ENCODE assay signal across 16 cellular contexts in genomic region chr15:32959077-32959476, GRCh38.
DNase-seq lines count a peak whose midpoint lies in the region; ATAC-seq and TF ChIP-seq lines count a peak whose summit lies in the region.
"Had no signal": no experiment of that assay in that cellular context is flagged by ENCODE, and none has a peak within 500 bp of the region (broad histone marks: within the 10 kb centered on the region; RNA-seq: fewer than 3 reads in every experiment).

No MANE protein-coding gene starts in this region.

- H3K9me3 ChIP-seq in muscle layer of duodenum (ENCODE audit: control insufficient read depth in 1 of 2, low read length in 2 of 2) = no peaks in the 10 kb centered on the region
- H3K9me3 ChIP-seq: BLaER1, colonic mucosa, upper lobe of left lung had no signal

- H3K4me3 ChIP-seq in choroid plexus epithelial cell (ENCODE audit: low read depth, low read length) (no peak overlapping the region), muscle layer of duodenum (ENCODE audit: low read depth in 1 of 2, low read length in 2 of 2) (no peak overlapping the region)
- H3K4me3 ChIP-seq: BLaER1, colonic mucosa, upper lobe of left lung had no signal

- no peaks in the 10 kb centered on the region for H3K36me3 ChIP-seq in muscle layer of duodenum (ENCODE audit: control insufficient read depth in 1 of 2, insufficient read depth in 2 of 2, low read length in 2 of 2)
- H3K36me3 ChIP-seq: BLaER1, colonic mucosa, upper lobe of left lung had no signal

- H3K4me1 ChIP-seq in muscle layer of duodenum (ENCODE audit: control insufficient read depth in 1 of 2, insufficient read depth in 2 of 2, low read length in 2 of 2) = peaks cover 0 to 7% of the 10 kb centered on the region in 2 donors
- H3K4me1 ChIP-seq: BLaER1, colonic mucosa had no signal

- peak overlapping the region; percentile 4 for H3K27ac ChIP-seq in muscle layer of duodenum (ENCODE audit: low read length)
- H3K27ac ChIP-seq: BLaER1, colonic mucosa had no signal

- TF ChIP-seq CTCF in choroid plexus epithelial cell (conservative IDR thresholded peaks at IDR 0.05; ENCODE audit: low read depth, low read length) = no peak

- no peaks in the 10 kb centered on the region for H3K27me3 ChIP-seq in muscle layer of duodenum (ENCODE audit: low read depth, low read length)
- H3K27me3 ChIP-seq: BLaER1, colonic mucosa, upper lobe of left lung had no signal

- ATAC-seq in HG02981 (IDR thresholded peaks at IDR 0.05; ENCODE audit: unreplicated experiment) = no peak

- intact Hi-C loops in head of caudate nucleus (cut with DNase I) = loop anchor here (10.0 kb wide), 1 partner anchor 304 kb away; no protein-coding TSS in a partner anchor

- DNase-seq in AG20443 (ENCODE audit: low spot score) (peak; percentile 39), LHCN-M2 (ENCODE audit: low read depth) (peak; percentile 57), choroid plexus epithelial cell (ENCODE audit: low read depth) (peak; percentile 69), head of caudate nucleus (no peak)
- DNase-seq in activated CD8-positive, alpha-beta memory T cell treated with anti-CD3 and anti-CD28 coated beads, Interleukin-2, amount 50 U/mL, for 4 hours = no peak
- DNase-seq in central memory CD4-positive, alpha-beta T cell = no peak
- DNase-seq: activated CD4-positive, alpha-beta T cell treated with anti-CD3 and anti-CD28 coated beads, Interleukin-2, amount 10 ng/mL, durations not matched to agents 24 days and 14 days; activated T-cell treated with anti-CD3 and anti-CD28 coated beads, Interleukin-2, amount 50 U/mL, for 24 hours; colonic mucosa; NCI-H1436; posterior cingulate gyrus; T-helper 9 cell; upper lobe of left lung had no signal

Comparison
In these comparisons a context has a peak if more than half of its experiments do, and no peak if none do; other contexts are left out.
1. DNase-seq: peak in AG20443 (single experiment), LHCN-M2 (single experiment) and choroid plexus epithelial cell (single experiment); none in activated CD8-positive, alpha-beta memory T cell treated with anti-CD3 and anti-CD28 coated beads, Interleukin-2, amount 50 U/mL, for 4 hours (single experiment), central memory CD4-positive, alpha-beta T cell (single experiment) and head of caudate nucleus (0 of 42).